In genomic region chr17:44864831-44865230, GRCh38 we compare ENCODE assay signal across 1 cellular context.
TF ChIP-seq lines count a peak whose summit lies in the region.

No MANE protein-coding gene starts in this region.

TF ChIP-seq in GM12878, 131 proteins besides CTCF, POLR2A, EP300 and RAD21:
- TF ChIP-seq SMC3 (IDR thresholded peaks at IDR 0.05; ENCODE audit: borderline replicate concordance, low read length) (no peak), STAT1 (conservative IDR thresholded peaks at IDR 0.05) (no peak), EGR1 (IDR thresholded peaks at IDR 0.05; ENCODE audit: borderline replicate concordance in 1 of 2, low read depth in 2 of 2, low read length in 2 of 2) (no peak), SIX5 (IDR thresholded peaks at IDR 0.05; ENCODE audit: low read depth, low read length, severe bottlenecking) (no peak), CHD2 (IDR thresholded peaks at IDR 0.05; ENCODE audit: borderline replicate concordance, low read depth, low read length) (no peak), TBL1XR1 (IDR thresholded peaks at IDR 0.05; ENCODE audit: low read depth, low read length) (no peak), RFX5 (IDR thresholded peaks at IDR 0.05; ENCODE audit: low read depth, low read length) (no peak), PAX8 (IDR thresholded peaks at IDR 0.05) (no peak), ZBTB4 (CRISPR knock-in tag; IDR thresholded peaks at IDR 0.05) (no peak), KLF5 (IDR thresholded peaks at IDR 0.05; ENCODE audit: partially characterized antibody) (no peak), FOXM1 (IDR thresholded peaks at IDR 0.05; ENCODE audit: low read depth, low read length) (no peak), ZNF592 (IDR thresholded peaks at IDR 0.05) (no peak), POLR2AphosphoS5 (IDR thresholded peaks at IDR 0.05; ENCODE audit: low read length) (no peak), SMARCA5 (IDR thresholded peaks at IDR 0.05) (no peak), HDGF (IDR thresholded peaks at IDR 0.05) (no peak), MEF2A (IDR thresholded peaks at IDR 0.05; ENCODE audit: insufficient read depth, low read depth, low read length) (no peak), YY1 (IDR thresholded peaks at IDR 0.05; ENCODE audit: low read depth, low read length) (no peak), CHD1 (IDR thresholded peaks at IDR 0.05; ENCODE audit: low read depth, low read length) (no peak), LARP7 (IDR thresholded peaks at IDR 0.05) (no peak), ZBTB33 (IDR thresholded peaks at IDR 0.05) (no peak)
TF ChIP-seq in GM12878: peak in this region for 0.
